ENCODE assay signal across 16 cellular contexts in the genomic region with DNA sequence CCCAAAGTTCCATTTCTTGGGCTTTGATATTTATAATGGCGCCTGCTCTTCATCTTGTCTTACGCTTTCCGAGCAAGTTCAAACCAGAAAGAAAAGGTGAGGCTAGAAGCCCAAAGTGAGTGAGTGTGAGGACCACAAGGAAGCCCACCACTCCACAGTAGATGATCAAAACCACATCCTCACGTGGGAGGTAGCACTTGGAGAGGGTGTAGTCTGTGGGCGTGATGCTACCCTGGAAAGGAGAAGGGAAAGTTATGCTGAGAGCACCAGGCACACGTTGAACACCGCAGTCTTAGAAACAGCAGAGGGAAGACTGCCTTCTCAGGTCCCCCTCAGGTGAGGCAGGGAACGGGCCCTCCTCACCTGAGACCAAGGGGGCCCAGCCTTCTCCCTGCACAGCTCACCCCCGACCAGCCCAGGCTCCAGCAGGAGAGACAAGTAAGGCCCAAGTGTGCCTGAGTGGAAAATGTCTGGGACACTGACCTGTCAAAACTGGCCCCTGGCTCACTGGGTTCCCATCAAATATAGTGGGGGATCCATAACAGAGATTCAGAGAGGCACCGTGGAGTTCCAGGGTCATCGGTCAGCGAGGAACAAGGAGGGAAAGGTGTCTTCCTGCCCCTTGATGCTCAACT.
DNase-seq lines count a peak whose midpoint lies in the region; ATAC-seq lines count a peak whose summit lies in the region.
"Had no signal": no experiment of that assay in that cellular context is flagged by ENCODE, and none has a peak within 500 bp of the region (broad histone marks: within the 10 kb centered on the region; RNA-seq: fewer than 3 reads in every experiment).

No MANE protein-coding gene starts in this region.

- H3K4me3 Mint-ChIP-seq in activated T-cell treated with anti-CD3 and anti-CD28 coated beads, Interleukin-2, amount 50 U/mL, for 24 hours, result no peak overlapping the region
- H3K4me3 Mint-ChIP-seq in stimulated activated naive CD8-positive, alpha-beta T cell treated with anti-CD3 and anti-CD28 coated beads, Interleukin-15, amount 100 ng/mL, for 72 hours, result no peak overlapping the region

- peaks cover 76% of the 10 kb centered on the region for H3K36me3 Mint-ChIP-seq in activated T-cell treated with anti-CD3 and anti-CD28 coated beads, Interleukin-2, amount 50 U/mL, for 24 hours (ENCODE audit: low read depth)

- no peaks in the 10 kb centered on the region for H3K27me3 Mint-ChIP-seq in activated T-cell treated with anti-CD3 and anti-CD28 coated beads, Interleukin-2, amount 50 U/mL, for 24 hours
- no peaks in the 10 kb centered on the region for H3K27me3 Mint-ChIP-seq in stimulated activated naive CD8-positive, alpha-beta T cell treated with anti-CD3 and anti-CD28 coated beads, Interleukin-15, amount 100 ng/mL, for 72 hours

- ATAC-seq in stimulated activated naive CD8-positive, alpha-beta T cell treated with anti-CD3 and anti-CD28 coated beads, Interleukin-15, amount 100 ng/mL, for 72 hours, result no peak
- ATAC-seq in HG03039 (IDR thresholded peaks at IDR 0.05; ENCODE audit: unreplicated experiment) (no peak), GM21367 (IDR thresholded peaks at IDR 0.05; ENCODE audit: unreplicated experiment) (no peak)

- H3K27ac Mint-ChIP-seq in activated T-cell treated with anti-CD3 and anti-CD28 coated beads, Interleukin-2, amount 50 U/mL, for 24 hours, result peak overlapping the region; percentile 47
- H3K27ac Mint-ChIP-seq in stimulated activated naive CD8-positive, alpha-beta T cell treated with anti-CD3 and anti-CD28 coated beads, Interleukin-15, amount 100 ng/mL, for 72 hours, result peak overlapping the region; percentile 67 to 76

- no peak for DNase-seq in activated T-cell treated with anti-CD3 and anti-CD28 coated beads, Interleukin-2, amount 50 U/mL, for 24 hours
- DNase-seq in activated T-cell treated with anti-CD3 and anti-CD28 coated beads for 4 hours (no peak), MV-4-11 (lab: John Stamatoyannopoulos, UW) (peak; percentile 62), germinal center (ENCODE audit: low spot score) (peak; percentile 18), Ammon's horn (ENCODE audit: low spot score) (no peak)
- no peak for DNase-seq in stimulated activated naive CD8-positive, alpha-beta T cell treated with anti-CD3 and anti-CD28 coated beads, Interleukin-15, amount 100 ng/mL, for 72 hours
- DNase-seq: activated CD4-positive, alpha-beta T cell treated with anti-CD3 and anti-CD28 coated beads for 4 hours; BE2C; cortex of kidney; heart right ventricle; Kasumi-1; NCI-H1436; NCI-H524 treated with DMSO at 0.1 percent for 48 hours; stimulated activated CD4-positive, alpha-beta T cell treated with anti-CD3 and anti-CD28 coated beads, Interleukin-4, amount 100 ng/mL, for 24 hours had no signal

- no peaks in the 10 kb centered on the region for H3K9me3 Mint-ChIP-seq in activated T-cell treated with anti-CD3 and anti-CD28 coated beads, Interleukin-2, amount 50 U/mL, for 24 hours
- no peaks in the 10 kb centered on the region for H3K9me3 Mint-ChIP-seq in stimulated activated naive CD8-positive, alpha-beta T cell treated with anti-CD3 and anti-CD28 coated beads, Interleukin-15, amount 100 ng/mL, for 72 hours

- peaks cover 7% of the 10 kb centered on the region for H3K4me1 Mint-ChIP-seq in activated T-cell treated with anti-CD3 and anti-CD28 coated beads, Interleukin-2, amount 50 U/mL, for 24 hours (ENCODE audit: low read depth)
- peaks cover 11% of the 10 kb centered on the region for H3K4me1 Mint-ChIP-seq in stimulated activated naive CD8-positive, alpha-beta T cell treated with anti-CD3 and anti-CD28 coated beads, Interleukin-15, amount 100 ng/mL, for 72 hours

Comparison
In these comparisons a context has a peak if more than half of its experiments do, and no peak if none do; other contexts are left out.
1. DNase-seq: peak in MV-4-11 (single experiment) and germinal center (single experiment); none in activated T-cell treated with anti-CD3 and anti-CD28 coated beads, Interleukin-2, amount 50 U/mL, for 24 hours (single experiment), activated T-cell treated with anti-CD3 and anti-CD28 coated beads for 4 hours (single experiment), stimulated activated naive CD8-positive, alpha-beta T cell treated with anti-CD3 and anti-CD28 coated beads, Interleukin-15, amount 100 ng/mL, for 72 hours (0 of 2) and Ammon's horn (single experiment).